In the genomic region with DNA sequence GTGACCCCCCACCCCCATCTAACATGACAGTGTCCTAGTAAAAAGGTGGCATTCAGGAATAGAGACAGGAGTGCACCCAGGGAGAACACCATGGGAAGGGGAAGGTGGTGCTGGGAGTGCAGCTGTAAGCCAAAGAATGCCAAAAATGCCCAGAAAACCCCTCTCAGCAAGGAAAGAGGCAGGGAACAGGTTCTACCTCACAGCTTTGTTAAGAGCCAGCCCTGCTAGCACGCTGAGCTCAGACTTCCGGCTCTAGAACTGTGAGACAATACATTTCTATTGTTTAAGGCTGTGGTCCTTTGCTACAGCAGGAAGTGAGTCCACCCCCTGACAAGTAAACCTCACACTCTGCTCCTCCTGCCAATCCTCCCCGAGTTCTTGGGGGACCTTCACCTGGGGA, we compare ENCODE assay signal across 16 cellular contexts.
"Had no signal": no experiment of that assay in that cellular context is flagged by ENCODE, and none has a peak within 500 bp of the region (broad histone marks: within the 10 kb centered on the region; RNA-seq: fewer than 3 reads in every experiment).

No MANE protein-coding gene starts in this region.

- ATAC-seq: activated T-cell treated with anti-CD3 and anti-CD28 coated beads, Interleukin-2, amount 50 U/mL, for 72 hours; esophagus mucosa; pancreas had no signal

- H3K27me3 Mint-ChIP-seq: activated CD4-positive, alpha-beta memory T cell treated with anti-CD3 and anti-CD28 coated beads, Interleukin-2, amount 10 ng/mL, durations not matched to agents 7 days and 5 days had no signal

- H3K4me3 Mint-ChIP-seq: activated CD4-positive, alpha-beta memory T cell treated with anti-CD3 and anti-CD28 coated beads, Interleukin-2, amount 10 ng/mL, durations not matched to agents 7 days and 5 days; activated naive CD8-positive, alpha-beta T cell treated with anti-CD3 and anti-CD28 coated beads for 36 hours; activated T-cell treated with anti-CD3 and anti-CD28 coated beads, Interleukin-2, amount 50 U/mL, for 72 hours had no signal

- H3K36me3 Mint-ChIP-seq: activated naive CD8-positive, alpha-beta T cell treated with anti-CD3 and anti-CD28 coated beads for 36 hours had no signal

- H3K4me1 Mint-ChIP-seq: activated CD4-positive, alpha-beta memory T cell treated with anti-CD3 and anti-CD28 coated beads, Interleukin-2, amount 10 ng/mL, durations not matched to agents 7 days and 5 days; activated naive CD8-positive, alpha-beta T cell treated with anti-CD3 and anti-CD28 coated beads for 36 hours had no signal

- H3K27ac Mint-ChIP-seq: activated CD4-positive, alpha-beta memory T cell treated with anti-CD3 and anti-CD28 coated beads, Interleukin-2, amount 10 ng/mL, durations not matched to agents 7 days and 5 days; activated naive CD8-positive, alpha-beta T cell treated with anti-CD3 and anti-CD28 coated beads for 36 hours; activated T-cell treated with anti-CD3 and anti-CD28 coated beads, Interleukin-2, amount 50 U/mL, for 72 hours had no signal

- H3K9me3 Mint-ChIP-seq: activated naive CD8-positive, alpha-beta T cell treated with anti-CD3 and anti-CD28 coated beads for 36 hours had no signal

- DNase-seq: activated CD4-positive, alpha-beta memory T cell treated with anti-CD3 and anti-CD28 coated beads, Interleukin-2, amount 10 ng/mL, durations not matched to agents 7 days and 5 days; activated CD8-positive, alpha-beta memory T cell treated with anti-CD3 and anti-CD28 coated beads, Interleukin-2, amount 50 U/mL, for 4 hours; activated gamma-delta T cell treated with Interleukin-2 at 50 U/mL for 16 hours; activated naive CD8-positive, alpha-beta T cell treated with anti-CD3 and anti-CD28 coated beads for 36 hours; activated T-cell treated with anti-CD3 and anti-CD28 coated beads, Interleukin-2, amount 50 U/mL, for 72 hours; cerebellar nuclear complex; dermis blood vessel endothelial cell; glutamatergic neuron; left ventricle myocardium inferior; mesenchymal stem cell; pancreas; stimulated activated CD4-positive, alpha-beta T cell treated with anti-CD3 and anti-CD28 coated beads, Interleukin-4, amount 100 ng/mL, for 1 hour; stimulated activated CD8-positive, alpha-beta memory T cell treated with anti-CD3 and anti-CD28 coated beads, Interleukin-4, amount 100 ng/mL, for 48 hours; stomach; uterus had no signal
